ENCODE assay signal across 1 cellular context in the genomic region with DNA sequence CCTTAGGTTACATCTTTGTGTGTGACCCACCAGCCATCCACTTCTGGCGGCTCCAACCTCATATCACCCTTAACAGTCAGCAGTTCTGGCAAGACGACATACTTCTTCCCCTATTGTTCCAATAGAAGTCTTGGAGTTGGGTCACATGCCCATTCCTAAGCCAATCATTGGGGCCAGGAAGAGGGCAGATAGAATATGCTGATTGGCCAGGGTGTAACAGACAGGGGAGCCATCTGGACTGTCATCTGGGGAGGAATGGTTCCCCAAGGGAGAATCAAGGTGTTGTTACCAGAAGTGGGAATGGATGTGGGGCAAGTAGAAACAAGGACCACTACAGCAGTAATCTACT.
TF ChIP-seq lines count a peak whose summit lies in the region.

No MANE protein-coding gene starts in this region.

TF ChIP-seq in K562, 482 proteins besides CTCF, POLR2A, EP300 and RAD21 (continued from another document):
- TF ChIP-seq PATZ1 (CRISPR knock-in tag; IDR thresholded peaks at IDR 0.05; ENCODE audit: borderline replicate concordance) (no peak), NFYB (IDR thresholded peaks at IDR 0.05; ENCODE audit: extremely low read depth, insufficient read length) (peak; percentile 28)
- TF ChIP-seq, protein P1, sequence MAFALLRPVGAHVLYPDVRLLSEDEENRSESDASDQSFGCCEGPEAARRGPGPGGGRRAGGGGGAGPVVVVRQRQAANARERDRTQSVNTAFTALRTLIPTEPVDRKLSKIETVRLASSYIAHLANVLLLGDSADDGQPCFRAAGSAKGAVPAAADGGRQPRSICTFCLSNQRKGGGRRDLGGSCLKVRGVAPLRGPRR (CRISPR knock-in tag; IDR thresholded peaks at IDR 0.05), result no peak
- TF ChIP-seq, protein P2, sequence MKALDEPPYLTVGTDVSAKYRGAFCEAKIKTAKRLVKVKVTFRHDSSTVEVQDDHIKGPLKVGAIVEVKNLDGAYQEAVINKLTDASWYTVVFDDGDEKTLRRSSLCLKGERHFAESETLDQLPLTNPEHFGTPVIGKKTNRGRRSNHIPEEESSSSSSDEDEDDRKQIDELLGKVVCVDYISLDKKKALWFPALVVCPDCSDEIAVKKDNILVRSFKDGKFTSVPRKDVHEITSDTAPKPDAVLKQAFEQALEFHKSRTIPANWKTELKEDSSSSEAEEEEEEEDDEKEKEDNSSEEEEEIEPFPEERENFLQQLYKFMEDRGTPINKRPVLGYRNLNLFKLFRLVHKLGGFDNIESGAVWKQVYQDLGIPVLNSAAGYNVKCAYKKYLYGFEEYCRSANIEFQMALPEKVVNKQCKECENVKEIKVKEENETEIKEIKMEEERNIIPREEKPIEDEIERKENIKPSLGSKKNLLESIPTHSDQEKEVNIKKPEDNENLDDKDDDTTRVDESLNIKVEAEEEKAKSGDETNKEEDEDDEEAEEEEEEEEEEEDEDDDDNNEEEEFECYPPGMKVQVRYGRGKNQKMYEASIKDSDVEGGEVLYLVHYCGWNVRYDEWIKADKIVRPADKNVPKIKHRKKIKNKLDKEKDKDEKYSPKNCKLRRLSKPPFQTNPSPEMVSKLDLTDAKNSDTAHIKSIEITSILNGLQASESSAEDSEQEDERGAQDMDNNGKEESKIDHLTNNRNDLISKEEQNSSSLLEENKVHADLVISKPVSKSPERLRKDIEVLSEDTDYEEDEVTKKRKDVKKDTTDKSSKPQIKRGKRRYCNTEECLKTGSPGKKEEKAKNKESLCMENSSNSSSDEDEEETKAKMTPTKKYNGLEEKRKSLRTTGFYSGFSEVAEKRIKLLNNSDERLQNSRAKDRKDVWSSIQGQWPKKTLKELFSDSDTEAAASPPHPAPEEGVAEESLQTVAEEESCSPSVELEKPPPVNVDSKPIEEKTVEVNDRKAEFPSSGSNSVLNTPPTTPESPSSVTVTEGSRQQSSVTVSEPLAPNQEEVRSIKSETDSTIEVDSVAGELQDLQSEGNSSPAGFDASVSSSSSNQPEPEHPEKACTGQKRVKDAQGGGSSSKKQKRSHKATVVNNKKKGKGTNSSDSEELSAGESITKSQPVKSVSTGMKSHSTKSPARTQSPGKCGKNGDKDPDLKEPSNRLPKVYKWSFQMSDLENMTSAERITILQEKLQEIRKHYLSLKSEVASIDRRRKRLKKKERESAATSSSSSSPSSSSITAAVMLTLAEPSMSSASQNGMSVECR (CRISPR knock-in tag; IDR thresholded peaks at IDR 0.05), result no peak
